In genomic region chr9:68779558-68780376, GRCh38 we compare ENCODE assay signal across 8 cellular contexts.
DNase-seq lines count a peak whose midpoint lies in the region; ATAC-seq and TF ChIP-seq lines count a peak whose summit lies in the region.

No MANE protein-coding gene starts in this region.

- no peak overlapping the region for H3K27ac Mint-ChIP-seq in activated naive CD8-positive, alpha-beta T cell treated with anti-CD3 and anti-CD28 coated beads for 36 hours

- H3K27me3 ChIP-seq in ovary (no peaks in the 10 kb centered on the region), tibial artery (no peaks in the 10 kb centered on the region)

- intact Hi-C loops in Right ventricle myocardium inferior (cut with DNase I) = loop anchor here (2.0 to 5.0 kb wide), 3 partner anchors 58 to 218 kb away; partner anchors contain the start of gene PIP5K1B
- intact Hi-C loops in ovary (cut with DNase I) = no loop called here
- intact Hi-C loops in tibial artery (cut with DNase I; ENCODE audit: low total_unique reads) = loop anchor here (10.0 kb wide), 1 partner anchor 75 kb away; the partner anchor contains the start of gene PIP5K1B

- H3K9me3 ChIP-seq in ovary (no peaks in the 10 kb centered on the region), tibial artery (no peaks in the 10 kb centered on the region)

- peaks cover 6% of the 10 kb centered on the region for H3K4me1 Mint-ChIP-seq in activated naive CD8-positive, alpha-beta T cell treated with anti-CD3 and anti-CD28 coated beads for 36 hours

- TF ChIP-seq POLR2A in NB4 (IDR thresholded peaks at IDR 0.05; ENCODE audit: extremely low read depth, insufficient read length) (peak; percentile 71), ovary (IDR thresholded peaks at IDR 0.05) (peak; percentile 82)

- H3K4me1 ChIP-seq in ovary (ENCODE audit: insufficient read depth) = peaks cover 6% of the 10 kb centered on the region
- H3K4me1 ChIP-seq in tibial artery = peaks cover 0 to 73% (median 32%) of the 10 kb centered on the region in 4 donors

- no peaks in the 10 kb centered on the region for H3K36me3 Mint-ChIP-seq in activated naive CD8-positive, alpha-beta T cell treated with anti-CD3 and anti-CD28 coated beads for 36 hours

- H3K9me3 Mint-ChIP-seq in activated naive CD8-positive, alpha-beta T cell treated with anti-CD3 and anti-CD28 coated beads for 36 hours = no peaks in the 10 kb centered on the region

- no peak for TF ChIP-seq EP300 in ovary (IDR thresholded peaks at IDR 0.05)

- H3K4me3 Mint-ChIP-seq in activated naive CD8-positive, alpha-beta T cell treated with anti-CD3 and anti-CD28 coated beads for 36 hours = no peak overlapping the region

- H3K27me3 Mint-ChIP-seq in activated naive CD8-positive, alpha-beta T cell treated with anti-CD3 and anti-CD28 coated beads for 36 hours = peaks cover 4% of the 10 kb centered on the region

- ATAC-seq in HG02571 (IDR thresholded peaks at IDR 0.05; ENCODE audit: unreplicated experiment) (peak; percentile 77), Right ventricle myocardium inferior (peak; percentile 95)

- H3K36me3 ChIP-seq in ovary (no peaks in the 10 kb centered on the region), tibial artery (no peaks in the 10 kb centered on the region)

- TF ChIP-seq CTCF in GM10266 (IDR thresholded peaks at IDR 0.05; ENCODE audit: control insufficient read depth, insufficient read depth, low read depth, missing control alignments) (peak; percentile 73), NB4 (IDR thresholded peaks at IDR 0.05; ENCODE audit: low read depth, low read length) (peak; percentile 18), ovary (IDR thresholded peaks at IDR 0.05) (peak in 1 of 3 donors; percentile 39), tibial artery (IDR thresholded peaks at IDR 0.05) (peak; percentile 16 to 26)

- 0 to 1% (median 1%) methylated on average over 65 of the region's 65 CpGs for WGBS in ovary, 3 donors

- H3K27ac ChIP-seq in ovary (peak overlapping the region; percentile 78 to 83), tibial artery (peak overlapping the region; percentile 91 to 95)

- peak overlapping the region; percentile 88 for H3K4me3 ChIP-seq in NB4 (ENCODE audit: low read depth, low read length)
- peak overlapping the region; percentile 83 for H3K4me3 ChIP-seq in ovary
- peak overlapping the region; percentile 75 to 78 for H3K4me3 ChIP-seq in tibial artery

- DNase-seq in GM10266 (ENCODE audit: extremely low spot score) = peak; percentile 89
- peak; percentile 89 for DNase-seq in NB4 (ENCODE audit: low read depth)
- peak; percentile 92 for DNase-seq in SK-N-DZ (ENCODE audit: low spot score)
- DNase-seq in activated naive CD8-positive, alpha-beta T cell treated with anti-CD3 and anti-CD28 coated beads for 36 hours = peak; percentile 92
- DNase-seq in Right ventricle myocardium inferior (ENCODE audit: missing footprints) = peak; percentile 98
- peak; percentile 93 to 97 (median 96) for DNase-seq in ovary
- DNase-seq in tibial artery = peak; percentile 92 to 96

Comparison
In these comparisons a context has a peak if more than half of its experiments do, and no peak if none do; other contexts are left out.
1. Peak in every context shown above with its lines: DNase-seq, ATAC-seq, H3K4me3 ChIP-seq and H3K27ac ChIP-seq.
2. intact Hi-C loops: an anchor here in Right ventricle myocardium inferior (2.0 to 5.0 kb wide) and tibial artery (10.0 kb wide); none called in ovary.